Comparison of ENCODE assay signal across 33 cellular contexts in genomic region chr1:109922326-109922725, GRCh38.
"Had no signal": no experiment of that assay in that cellular context is flagged by ENCODE, and none has a peak within 500 bp of the region (broad histone marks: within the 10 kb centered on the region; RNA-seq: fewer than 3 reads in every experiment).

No MANE protein-coding gene starts in this region.

- ATAC-seq: activated T-cell treated with anti-CD3 and anti-CD28 coated beads, Interleukin-2, amount 50 U/mL, for 72 hours; effector memory CD8-positive, alpha-beta T cell; gastroesophageal sphincter; left cardiac atrium; left ventricle myocardium superior; pancreas; stimulated activated memory B cell treated with anti-CD40 and anti-IgM and Interleukin-4, amounts not matched to agents 10 μg/mL and 1 μg/mL and 100 μg/mL, for 72 hours; T-cell; upper lobe of right lung had no signal

- H3K36me3 Mint-ChIP-seq: naive B cell had no signal

- H3K27me3 Mint-ChIP-seq: activated CD4-positive, alpha-beta memory T cell treated with anti-CD3 and anti-CD28 coated beads for 36 hours; activated naive CD8-positive, alpha-beta T cell; effector memory CD8-positive, alpha-beta T cell; stimulated activated memory B cell treated with anti-CD40 and anti-IgM and Interleukin-4, amounts not matched to agents 10 μg/mL and 1 μg/mL and 100 μg/mL, for 72 hours; T-cell had no signal

- H3K4me1 ChIP-seq: prostate gland had no signal

- H3K27ac ChIP-seq: brain microvascular endothelial cell, pancreas, prostate gland, thyroid gland, upper lobe of right lung had no signal

- H3K27ac Mint-ChIP-seq: activated B cell treated with CpG ODN at 0.5 μM for 24 hours; activated CD4-positive, alpha-beta memory T cell treated with anti-CD3 and anti-CD28 coated beads for 36 hours; activated naive CD8-positive, alpha-beta T cell; activated T-cell treated with anti-CD3 and anti-CD28 coated beads, Interleukin-2, amount 50 U/mL, for 72 hours; stimulated activated memory B cell treated with anti-CD40 and anti-IgM and Interleukin-4, amounts not matched to agents 10 μg/mL and 1 μg/mL and 100 μg/mL, for 72 hours; T-cell; T-helper 2 cell treated with Interferon-gamma antibody and Interleukin-4, amounts not matched to agents 5 μg/mL and 100 μg/mL, for 36 hours had no signal

- DNase-seq: activated B cell treated with CpG ODN at 0.5 μM for 24 hours; activated CD4-positive, alpha-beta memory T cell treated with anti-CD3 and anti-CD28 coated beads for 36 hours; activated effector memory CD4-positive, alpha-beta T cell treated with Interleukin-2 at 50 U/mL for 16 hours; activated naive CD4-positive, alpha-beta T cell treated with Interleukin-2 at 50 U/mL for 16 hours; activated T-cell treated with anti-CD3 and anti-CD28 coated beads for 4 hours; activated T-cell treated with anti-CD3 and anti-CD28 coated beads, Interleukin-2, amount 50 U/mL, for 72 hours; amniotic stem cell; brain microvascular endothelial cell; caudate nucleus; cortex of kidney; effector memory CD8-positive, alpha-beta T cell; erythroblast; hippocampal formation; left cardiac atrium; left ventricle myocardium superior; naive B cell; nucleus accumbens; retina; stimulated activated CD4-positive, alpha-beta T cell treated with anti-CD3 and anti-CD28 coated beads, Interleukin-12 subunit alpha, Interleukin-12 subunit beta, amount 100 ng/mL, for 4 hours; stimulated activated CD4-positive, alpha-beta T cell treated with anti-CD3 and anti-CD28 coated beads, Interleukin-4, amount 100 ng/mL, for 24 hours; stomach; T-cell; thyroid gland; upper lobe of right lung had no signal

- H3K9me3 ChIP-seq: gastroesophageal sphincter, pancreas, prostate gland, stomach, thyroid gland, upper lobe of right lung had no signal

- H3K4me1 Mint-ChIP-seq: activated B cell treated with CpG ODN at 0.5 μM for 24 hours; naive B cell; stimulated activated memory B cell treated with anti-CD40 and anti-IgM and Interleukin-4, amounts not matched to agents 10 μg/mL and 1 μg/mL and 100 μg/mL, for 72 hours had no signal

- H3K27me3 ChIP-seq: brain microvascular endothelial cell, gastroesophageal sphincter, pancreas, stomach, thyroid gland, upper lobe of right lung had no signal

- H3K4me3 Mint-ChIP-seq: activated B cell treated with CpG ODN at 0.5 μM for 24 hours; activated CD4-positive, alpha-beta memory T cell treated with anti-CD3 and anti-CD28 coated beads for 36 hours; activated naive CD8-positive, alpha-beta T cell; activated T-cell treated with anti-CD3 and anti-CD28 coated beads, Interleukin-2, amount 50 U/mL, for 72 hours; effector memory CD8-positive, alpha-beta T cell; stimulated activated memory B cell treated with anti-CD40 and anti-IgM and Interleukin-4, amounts not matched to agents 10 μg/mL and 1 μg/mL and 100 μg/mL, for 72 hours; T-cell; T-helper 2 cell treated with Interferon-gamma antibody and Interleukin-4, amounts not matched to agents 5 μg/mL and 100 μg/mL, for 36 hours had no signal

- H3K4me3 ChIP-seq: gastroesophageal sphincter, pancreas, prostate gland, skin epidermis, thyroid gland, upper lobe of right lung had no signal

- FAIRE-seq: astrocyte, keratinocyte, pancreas had no signal

- H3K9me3 Mint-ChIP-seq: activated B cell treated with CpG ODN at 0.5 μM for 24 hours; activated CD4-positive, alpha-beta memory T cell treated with anti-CD3 and anti-CD28 coated beads for 36 hours; effector memory CD8-positive, alpha-beta T cell; stimulated activated memory B cell treated with anti-CD40 and anti-IgM and Interleukin-4, amounts not matched to agents 10 μg/mL and 1 μg/mL and 100 μg/mL, for 72 hours; T-cell; T-helper 2 cell treated with Interferon-gamma antibody and Interleukin-4, amounts not matched to agents 5 μg/mL and 100 μg/mL, for 36 hours had no signal
